1 cellular context compared by ENCODE assay signal in the genomic region with DNA sequence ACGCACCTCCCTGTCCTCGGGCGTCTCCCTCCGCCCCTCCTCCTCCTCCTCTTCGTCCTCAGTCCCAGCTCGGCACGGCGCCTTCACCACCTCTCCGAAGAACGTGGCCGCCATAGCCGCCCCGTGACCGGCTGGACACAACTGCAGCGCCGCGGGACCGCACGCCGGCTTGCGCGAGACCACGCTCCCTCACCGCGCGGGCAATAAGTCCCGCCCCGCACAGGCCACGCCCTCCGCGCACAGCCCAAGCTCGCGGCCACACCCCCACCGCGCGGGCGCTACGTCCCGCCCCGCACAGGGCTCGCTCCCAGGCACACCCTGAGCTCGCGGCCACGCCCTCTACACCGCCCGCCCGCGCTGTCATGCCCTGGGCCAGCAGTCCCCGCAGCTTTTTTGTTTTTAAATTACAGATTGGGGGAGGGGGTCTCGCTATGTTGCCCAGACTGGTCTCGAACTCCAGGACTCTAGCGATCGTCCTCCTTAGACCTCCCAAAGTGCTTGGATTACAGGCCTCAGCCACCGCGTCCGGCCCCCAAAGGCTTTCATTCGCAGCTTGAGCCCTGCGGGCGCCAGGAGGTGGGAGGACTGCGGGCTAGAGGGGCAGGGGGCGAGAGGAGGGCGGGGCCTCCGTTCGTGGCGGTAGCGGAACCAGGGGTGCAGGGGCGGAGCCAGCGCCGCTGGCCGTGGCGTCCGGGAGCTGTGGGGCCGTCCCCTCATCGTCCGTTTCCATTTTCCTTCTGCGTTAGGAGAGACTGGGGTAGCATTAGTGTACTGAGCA.
TF ChIP-seq lines count a peak whose summit lies in the region.

A gene with protein sequence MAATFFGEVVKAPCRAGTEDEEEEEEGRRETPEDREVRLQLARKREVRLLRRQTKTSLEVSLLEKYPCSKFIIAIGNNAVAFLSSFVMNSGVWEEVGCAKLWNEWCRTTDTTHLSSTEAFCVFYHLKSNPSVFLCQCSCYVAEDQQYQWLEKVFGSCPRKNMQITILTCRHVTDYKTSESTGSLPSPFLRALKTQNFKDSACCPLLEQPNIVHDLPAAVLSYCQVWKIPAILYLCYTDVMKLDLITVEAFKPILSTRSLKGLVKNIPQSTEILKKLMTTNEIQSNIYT (minus strand): TSS at position 180 of the 778 bp plus-strand sequence. CDS start 66 bp downstream, at position 114.

TF ChIP-seq in WTC11, 78 proteins besides CTCF, POLR2A, EP300 and RAD21 (continued from another document and continues in another):
- TF ChIP-seq IRF2 (CRISPR knock-in tag; IDR thresholded peaks at IDR 0.05; ENCODE audit: borderline replicate concordance, low read depth) (no peak), SOX15 (CRISPR knock-in tag; IDR thresholded peaks at IDR 0.05) (no peak), MXD4 (CRISPR knock-in tag; IDR thresholded peaks at IDR 0.05; ENCODE audit: borderline replicate concordance) (no peak), ZNF416 (CRISPR knock-in tag; IDR thresholded peaks at IDR 0.05) (peak; percentile 75; the same call in 1 of the 2 replicates), GABPB1 (CRISPR knock-in tag; IDR thresholded peaks at IDR 0.05) (no peak), SP1 (CRISPR knock-in tag; conservative IDR thresholded peaks at IDR 0.05) (peak; percentile 95), ETV6 (CRISPR knock-in tag; IDR thresholded peaks at IDR 0.05) (peak; percentile 78; the same call in 1 of the 2 replicates), NFYB (CRISPR knock-in tag; conservative IDR thresholded peaks at IDR 0.05; ENCODE audit: low read depth) (peak; percentile 34; the same call in 1 of the 2 replicates), SMAD3 (CRISPR knock-in tag; IDR thresholded peaks at IDR 0.05; ENCODE audit: borderline replicate concordance) (peak; percentile 89), NFE2L1 (CRISPR knock-in tag; IDR thresholded peaks at IDR 0.05) (peak; percentile 43; the same call in 1 of the 2 replicates), TEAD4 (CRISPR knock-in tag; IDR thresholded peaks at IDR 0.05) (no peak), GRHL2 (CRISPR knock-in tag; IDR thresholded peaks at IDR 0.05; ENCODE audit: insufficient replicate concordance, severe bottlenecking) (no peak), TP53 (CRISPR knock-in tag; IDR thresholded peaks at IDR 0.05) (no peak), ELF4 (CRISPR knock-in tag; IDR thresholded peaks at IDR 0.05; ENCODE audit: low read depth) (no peak), NR1H2 (CRISPR knock-in tag; IDR thresholded peaks at IDR 0.05) (no peak), ZNF423 (CRISPR knock-in tag; IDR thresholded peaks at IDR 0.05) (peak; percentile 46; the same call in 1 of the 2 replicates), ZNF396 (CRISPR knock-in tag; IDR thresholded peaks at IDR 0.05; ENCODE audit: borderline replicate concordance) (no peak), TEAD1 (CRISPR knock-in tag; IDR thresholded peaks at IDR 0.05) (no peak), ZNF219 (CRISPR knock-in tag; IDR thresholded peaks at IDR 0.05; ENCODE audit: borderline replicate concordance) (0 out of 2 replicates have a peak, but pooled peaks have one; percentile 26), OVOL2 (CRISPR knock-in tag; IDR thresholded peaks at IDR 0.05; ENCODE audit: borderline replicate concordance) (no peak; the same call in 1 of the 2 replicates), ZNF263 (CRISPR knock-in tag; IDR thresholded peaks at IDR 0.05; ENCODE audit: low read depth) (no peak), GTF2I (CRISPR knock-in tag; conservative IDR thresholded peaks at IDR 0.05) (no peak), KAT7 (CRISPR knock-in tag; IDR thresholded peaks at IDR 0.05; ENCODE audit: borderline replicate concordance) (no peak), ZNF232 (CRISPR knock-in tag; IDR thresholded peaks at IDR 0.05) (peak; percentile 82; the same call in 1 of the 2 replicates), CREB1 (CRISPR knock-in tag; IDR thresholded peaks at IDR 0.05) (0 out of 2 replicates have a peak, but pooled peaks have one; percentile 20), ZNF121 (CRISPR knock-in tag; IDR thresholded peaks at IDR 0.05) (peak; percentile 87), FOXJ3 (CRISPR knock-in tag; IDR thresholded peaks at IDR 0.05; ENCODE audit: borderline replicate concordance) (no peak), MYBL2 (CRISPR knock-in tag; IDR thresholded peaks at IDR 0.05) (peak; percentile 64; the same call in 1 of the 2 replicates)
- TF ChIP-seq, protein P1, sequence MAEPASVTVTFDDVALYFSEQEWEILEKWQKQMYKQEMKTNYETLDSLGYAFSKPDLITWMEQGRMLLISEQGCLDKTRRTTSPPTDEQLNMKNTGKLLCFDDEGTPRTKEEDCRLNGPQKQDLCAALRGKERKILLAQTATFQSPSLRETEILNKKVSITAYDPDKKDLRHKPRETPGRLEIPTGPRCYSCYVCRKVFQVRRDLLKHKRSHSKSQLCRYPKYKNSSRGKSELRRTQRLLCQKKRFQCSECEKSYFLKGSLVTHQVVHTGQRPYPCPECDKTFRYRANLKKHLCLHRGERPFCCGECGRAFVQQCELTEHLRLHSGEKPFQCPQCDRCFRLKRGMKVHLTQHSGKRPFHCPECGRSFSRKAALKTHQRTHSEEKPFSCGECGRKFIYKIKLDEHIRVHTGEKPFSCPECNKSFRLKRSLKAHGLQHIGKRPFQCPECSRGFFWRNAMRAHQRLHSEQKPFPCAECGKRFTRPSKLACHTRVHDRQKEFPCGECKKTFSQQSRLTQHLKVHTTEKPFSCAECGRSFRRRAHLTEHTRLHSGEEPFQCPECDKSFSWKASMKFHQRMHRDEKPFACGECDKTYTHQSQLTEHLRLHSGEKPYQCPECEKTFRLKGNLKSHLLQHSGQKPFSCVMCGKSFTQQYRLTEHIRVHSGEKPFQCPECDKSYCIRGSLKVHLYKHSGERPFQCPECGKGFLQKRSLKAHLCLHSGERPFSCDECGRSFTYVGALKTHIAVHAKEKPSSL (CRISPR knock-in tag; conservative IDR thresholded peaks at IDR 0.05) = 0 out of 2 replicates have a peak, but pooled peaks have one; percentile 43
- TF ChIP-seq, protein P2, sequence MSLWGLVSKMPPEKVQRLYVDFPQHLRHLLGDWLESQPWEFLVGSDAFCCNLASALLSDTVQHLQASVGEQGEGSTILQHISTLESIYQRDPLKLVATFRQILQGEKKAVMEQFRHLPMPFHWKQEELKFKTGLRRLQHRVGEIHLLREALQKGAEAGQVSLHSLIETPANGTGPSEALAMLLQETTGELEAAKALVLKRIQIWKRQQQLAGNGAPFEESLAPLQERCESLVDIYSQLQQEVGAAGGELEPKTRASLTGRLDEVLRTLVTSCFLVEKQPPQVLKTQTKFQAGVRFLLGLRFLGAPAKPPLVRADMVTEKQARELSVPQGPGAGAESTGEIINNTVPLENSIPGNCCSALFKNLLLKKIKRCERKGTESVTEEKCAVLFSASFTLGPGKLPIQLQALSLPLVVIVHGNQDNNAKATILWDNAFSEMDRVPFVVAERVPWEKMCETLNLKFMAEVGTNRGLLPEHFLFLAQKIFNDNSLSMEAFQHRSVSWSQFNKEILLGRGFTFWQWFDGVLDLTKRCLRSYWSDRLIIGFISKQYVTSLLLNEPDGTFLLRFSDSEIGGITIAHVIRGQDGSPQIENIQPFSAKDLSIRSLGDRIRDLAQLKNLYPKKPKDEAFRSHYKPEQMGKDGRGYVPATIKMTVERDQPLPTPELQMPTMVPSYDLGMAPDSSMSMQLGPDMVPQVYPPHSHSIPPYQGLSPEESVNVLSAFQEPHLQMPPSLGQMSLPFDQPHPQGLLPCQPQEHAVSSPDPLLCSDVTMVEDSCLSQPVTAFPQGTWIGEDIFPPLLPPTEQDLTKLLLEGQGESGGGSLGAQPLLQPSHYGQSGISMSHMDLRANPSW (CRISPR knock-in tag; conservative IDR thresholded peaks at IDR 0.05; ENCODE audit: low read depth) = no peak
- TF ChIP-seq, protein P3, sequence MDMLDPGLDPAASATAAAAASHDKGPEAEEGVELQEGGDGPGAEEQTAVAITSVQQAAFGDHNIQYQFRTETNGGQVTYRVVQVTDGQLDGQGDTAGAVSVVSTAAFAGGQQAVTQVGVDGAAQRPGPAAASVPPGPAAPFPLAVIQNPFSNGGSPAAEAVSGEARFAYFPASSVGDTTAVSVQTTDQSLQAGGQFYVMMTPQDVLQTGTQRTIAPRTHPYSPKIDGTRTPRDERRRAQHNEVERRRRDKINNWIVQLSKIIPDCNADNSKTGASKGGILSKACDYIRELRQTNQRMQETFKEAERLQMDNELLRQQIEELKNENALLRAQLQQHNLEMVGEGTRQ (CRISPR knock-in tag; IDR thresholded peaks at IDR 0.05) = peak; percentile 66
- TF ChIP-seq, protein P4, sequence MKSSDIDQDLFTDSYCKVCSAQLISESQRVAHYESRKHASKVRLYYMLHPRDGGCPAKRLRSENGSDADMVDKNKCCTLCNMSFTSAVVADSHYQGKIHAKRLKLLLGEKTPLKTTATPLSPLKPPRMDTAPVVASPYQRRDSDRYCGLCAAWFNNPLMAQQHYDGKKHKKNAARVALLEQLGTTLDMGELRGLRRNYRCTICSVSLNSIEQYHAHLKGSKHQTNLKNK (CRISPR knock-in tag; IDR thresholded peaks at IDR 0.05) = no peak
- TF ChIP-seq, protein P5, sequence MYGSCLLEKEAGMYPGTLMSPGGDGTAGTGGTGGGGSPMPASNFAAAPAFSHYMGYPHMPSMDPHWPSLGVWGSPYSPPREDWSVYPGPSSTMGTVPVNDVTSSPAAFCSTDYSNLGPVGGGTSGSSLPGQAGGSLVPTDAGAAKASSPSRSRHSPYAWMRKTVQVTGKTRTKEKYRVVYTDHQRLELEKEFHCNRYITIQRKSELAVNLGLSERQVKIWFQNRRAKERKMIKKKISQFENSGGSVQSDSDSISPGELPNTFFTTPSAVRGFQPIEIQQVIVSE (CRISPR knock-in tag; IDR thresholded peaks at IDR 0.05; ENCODE audit: borderline replicate concordance) = no peak; the same call in 1 of the 2 replicates
- TF ChIP-seq, protein P6, sequence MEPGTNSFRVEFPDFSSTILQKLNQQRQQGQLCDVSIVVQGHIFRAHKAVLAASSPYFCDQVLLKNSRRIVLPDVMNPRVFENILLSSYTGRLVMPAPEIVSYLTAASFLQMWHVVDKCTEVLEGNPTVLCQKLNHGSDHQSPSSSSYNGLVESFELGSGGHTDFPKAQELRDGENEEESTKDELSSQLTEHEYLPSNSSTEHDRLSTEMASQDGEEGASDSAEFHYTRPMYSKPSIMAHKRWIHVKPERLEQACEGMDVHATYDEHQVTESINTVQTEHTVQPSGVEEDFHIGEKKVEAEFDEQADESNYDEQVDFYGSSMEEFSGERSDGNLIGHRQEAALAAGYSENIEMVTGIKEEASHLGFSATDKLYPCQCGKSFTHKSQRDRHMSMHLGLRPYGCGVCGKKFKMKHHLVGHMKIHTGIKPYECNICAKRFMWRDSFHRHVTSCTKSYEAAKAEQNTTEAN (CRISPR knock-in tag; IDR thresholded peaks at IDR 0.05) = peak; percentile 87; the same call in 1 of the 2 replicates
- TF ChIP-seq, protein P7, sequence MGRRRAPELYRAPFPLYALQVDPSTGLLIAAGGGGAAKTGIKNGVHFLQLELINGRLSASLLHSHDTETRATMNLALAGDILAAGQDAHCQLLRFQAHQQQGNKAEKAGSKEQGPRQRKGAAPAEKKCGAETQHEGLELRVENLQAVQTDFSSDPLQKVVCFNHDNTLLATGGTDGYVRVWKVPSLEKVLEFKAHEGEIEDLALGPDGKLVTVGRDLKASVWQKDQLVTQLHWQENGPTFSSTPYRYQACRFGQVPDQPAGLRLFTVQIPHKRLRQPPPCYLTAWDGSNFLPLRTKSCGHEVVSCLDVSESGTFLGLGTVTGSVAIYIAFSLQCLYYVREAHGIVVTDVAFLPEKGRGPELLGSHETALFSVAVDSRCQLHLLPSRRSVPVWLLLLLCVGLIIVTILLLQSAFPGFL (CRISPR knock-in tag; IDR thresholded peaks at IDR 0.05; ENCODE audit: borderline replicate concordance) = no peak
- TF ChIP-seq, protein P8, sequence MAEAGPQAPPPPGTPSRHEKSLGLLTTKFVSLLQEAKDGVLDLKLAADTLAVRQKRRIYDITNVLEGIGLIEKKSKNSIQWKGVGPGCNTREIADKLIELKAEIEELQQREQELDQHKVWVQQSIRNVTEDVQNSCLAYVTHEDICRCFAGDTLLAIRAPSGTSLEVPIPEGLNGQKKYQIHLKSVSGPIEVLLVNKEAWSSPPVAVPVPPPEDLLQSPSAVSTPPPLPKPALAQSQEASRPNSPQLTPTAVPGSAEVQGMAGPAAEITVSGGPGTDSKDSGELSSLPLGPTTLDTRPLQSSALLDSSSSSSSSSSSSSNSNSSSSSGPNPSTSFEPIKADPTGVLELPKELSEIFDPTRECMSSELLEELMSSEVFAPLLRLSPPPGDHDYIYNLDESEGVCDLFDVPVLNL (CRISPR knock-in tag; IDR thresholded peaks at IDR 0.05; ENCODE audit: borderline replicate concordance, low read depth) = no peak; the same call in 1 of the 2 replicates
- TF ChIP-seq, protein P9, sequence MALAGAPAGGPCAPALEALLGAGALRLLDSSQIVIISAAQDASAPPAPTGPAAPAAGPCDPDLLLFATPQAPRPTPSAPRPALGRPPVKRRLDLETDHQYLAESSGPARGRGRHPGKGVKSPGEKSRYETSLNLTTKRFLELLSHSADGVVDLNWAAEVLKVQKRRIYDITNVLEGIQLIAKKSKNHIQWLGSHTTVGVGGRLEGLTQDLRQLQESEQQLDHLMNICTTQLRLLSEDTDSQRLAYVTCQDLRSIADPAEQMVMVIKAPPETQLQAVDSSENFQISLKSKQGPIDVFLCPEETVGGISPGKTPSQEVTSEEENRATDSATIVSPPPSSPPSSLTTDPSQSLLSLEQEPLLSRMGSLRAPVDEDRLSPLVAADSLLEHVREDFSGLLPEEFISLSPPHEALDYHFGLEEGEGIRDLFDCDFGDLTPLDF (CRISPR knock-in tag; IDR thresholded peaks at IDR 0.05) = no peak; the same call in 1 of the 2 replicates
- TF ChIP-seq, protein P10, sequence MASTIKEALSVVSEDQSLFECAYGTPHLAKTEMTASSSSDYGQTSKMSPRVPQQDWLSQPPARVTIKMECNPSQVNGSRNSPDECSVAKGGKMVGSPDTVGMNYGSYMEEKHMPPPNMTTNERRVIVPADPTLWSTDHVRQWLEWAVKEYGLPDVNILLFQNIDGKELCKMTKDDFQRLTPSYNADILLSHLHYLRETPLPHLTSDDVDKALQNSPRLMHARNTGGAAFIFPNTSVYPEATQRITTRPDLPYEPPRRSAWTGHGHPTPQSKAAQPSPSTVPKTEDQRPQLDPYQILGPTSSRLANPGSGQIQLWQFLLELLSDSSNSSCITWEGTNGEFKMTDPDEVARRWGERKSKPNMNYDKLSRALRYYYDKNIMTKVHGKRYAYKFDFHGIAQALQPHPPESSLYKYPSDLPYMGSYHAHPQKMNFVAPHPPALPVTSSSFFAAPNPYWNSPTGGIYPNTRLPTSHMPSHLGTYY (CRISPR knock-in tag; IDR thresholded peaks at IDR 0.05) = peak; percentile 91
- TF ChIP-seq, protein P11, sequence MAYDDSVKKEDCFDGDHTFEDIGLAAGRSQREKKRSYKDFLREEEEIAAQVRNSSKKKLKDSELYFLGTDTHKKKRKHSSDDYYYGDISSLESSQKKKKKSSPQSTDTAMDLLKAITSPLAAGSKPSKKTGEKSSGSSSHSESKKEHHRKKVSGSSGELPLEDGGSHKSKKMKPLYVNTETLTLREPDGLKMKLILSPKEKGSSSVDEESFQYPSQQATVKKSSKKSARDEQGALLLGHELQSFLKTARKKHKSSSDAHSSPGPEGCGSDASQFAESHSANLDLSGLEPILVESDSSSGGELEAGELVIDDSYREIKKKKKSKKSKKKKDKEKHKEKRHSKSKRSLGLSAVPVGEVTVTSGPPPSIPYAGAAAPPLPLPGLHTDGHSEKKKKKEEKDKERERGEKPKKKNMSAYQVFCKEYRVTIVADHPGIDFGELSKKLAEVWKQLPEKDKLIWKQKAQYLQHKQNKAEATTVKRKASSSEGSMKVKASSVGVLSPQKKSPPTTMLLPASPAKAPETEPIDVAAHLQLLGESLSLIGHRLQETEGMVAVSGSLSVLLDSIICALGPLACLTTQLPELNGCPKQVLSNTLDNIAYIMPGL (CRISPR knock-in tag; IDR thresholded peaks at IDR 0.05) = peak; percentile 81
